9 cellular contexts compared by ENCODE assay signal in the genomic region with DNA sequence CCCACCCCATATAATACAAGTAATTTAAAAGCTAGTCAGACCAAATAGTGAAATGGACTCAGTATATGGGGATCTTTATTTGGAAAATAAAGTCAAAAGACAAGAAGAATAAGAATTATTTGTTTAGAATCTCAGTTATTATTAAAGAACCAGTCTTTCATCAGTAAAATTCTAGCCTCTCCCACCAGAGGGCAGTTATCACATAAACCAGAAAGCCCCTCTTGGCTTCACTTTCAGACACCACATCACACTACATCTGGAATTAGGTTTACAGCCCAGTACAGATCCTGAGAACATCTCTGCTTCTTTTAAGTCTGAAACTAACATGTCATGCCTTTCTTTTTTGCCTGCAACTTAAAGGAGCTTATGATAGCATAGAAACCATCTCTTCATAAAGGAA. TPM values are rescaled to one million over a fixed set of nuclear protein-coding genes. Genes with fewer than 3 reads are reported as not detected.
DNase-seq lines count a peak whose midpoint lies in the region; ATAC-seq, FAIRE-seq and TF ChIP-seq lines count a peak whose summit lies in the region.
"Had no signal": no experiment of that assay in that cellular context is flagged by ENCODE, and none has a peak within 500 bp of the region (broad histone marks: within the 10 kb centered on the region; RNA-seq: fewer than 3 reads in every experiment).

No MANE protein-coding gene starts in this region.

- CTCF ChIA-PET in activated CD4-positive, alpha-beta T cell treated with anti-CD3 and anti-CD28 coated beads, Interleukin-2, amount 10 ng/mL, durations not matched to agents 7 days and 5 days (lab: Charles Lee): interaction anchor here (0.6 to 1.3 kb wide), 4 partner anchors 18 to 437 kb away, joined by 3 to 5 read pairs (median 4); no protein-coding TSS in a partner anchor

- no peak overlapping the region for H4K5ac ChIP-seq in mesendoderm (ENCODE audit: low read length)

- H3K4me1 ChIP-seq in astrocyte (ENCODE audit: insufficient read depth, low read length) (no peaks in the 10 kb centered on the region), mesendoderm (ENCODE audit: control insufficient read depth, low read depth, low read length) (no peaks in the 10 kb centered on the region)

- H3K18ac ChIP-seq in mesendoderm (ENCODE audit: low read length): no peak overlapping the region

- no peaks in the 10 kb centered on the region for H3K36me3 Mint-ChIP-seq in astrocyte (ENCODE audit: low read depth, unreplicated experiment)
- no peaks in the 10 kb centered on the region for H3K36me3 Mint-ChIP-seq in activated CD4-positive, alpha-beta T cell treated with anti-CD3 and anti-CD28 coated beads, Interleukin-2, amount 10 ng/mL, durations not matched to agents 7 days and 5 days (ENCODE audit: low read depth)
- H3K36me3 Mint-ChIP-seq: natural killer cell had no signal

- no peak overlapping the region for H2AK5ac ChIP-seq in mesendoderm (ENCODE audit: low read length)

- H4K20me1 ChIP-seq in astrocyte (ENCODE audit: insufficient read depth, low read length): no peaks in the 10 kb centered on the region

- no peak overlapping the region for H4K8ac ChIP-seq in mesendoderm (ENCODE audit: low read depth, low read length)

- no peak overlapping the region for H3K4ac ChIP-seq in mesendoderm (ENCODE audit: low read depth, low read length)

- ATAC-seq in HG03432 (IDR thresholded peaks at IDR 0.05; ENCODE audit: unreplicated experiment): peak; percentile 48

- POLR2A ChIA-PET in activated CD4-positive, alpha-beta T cell treated with anti-CD3 and anti-CD28 coated beads, Interleukin-2, amount 10 ng/mL, durations not matched to agents 7 days and 5 days (lab: Charles Lee): no interaction called here

- H3K4me1 Mint-ChIP-seq in astrocyte (ENCODE audit: low read depth, unreplicated experiment): peaks cover 14% of the 10 kb centered on the region
- peaks cover 33% of the 10 kb centered on the region for H3K4me1 Mint-ChIP-seq in activated CD4-positive, alpha-beta T cell treated with anti-CD3 and anti-CD28 coated beads, Interleukin-2, amount 10 ng/mL, durations not matched to agents 7 days and 5 days
- H3K4me1 Mint-ChIP-seq: natural killer cell had no signal

- H2BK15ac ChIP-seq in mesendoderm (replicated peaks; ENCODE audit: low read depth): no peak overlapping the region

- no peak overlapping the region for H3K27ac Mint-ChIP-seq in astrocyte (ENCODE audit: unreplicated experiment)
- H3K27ac Mint-ChIP-seq in activated CD4-positive, alpha-beta T cell treated with anti-CD3 and anti-CD28 coated beads, Interleukin-2, amount 10 ng/mL, durations not matched to agents 7 days and 5 days: no peak overlapping the region
- H3K27ac Mint-ChIP-seq: natural killer cell had no signal

- no peaks in the 10 kb centered on the region for H3K79me1 ChIP-seq in mesendoderm (ENCODE audit: low read length)

- peak; percentile 70 for FAIRE-seq in astrocyte (lab: Jason Lieb, UNC)

- no peak overlapping the region for H3K23ac ChIP-seq in mesendoderm (ENCODE audit: low read length)

- no peak overlapping the region for H3K4me3 Mint-ChIP-seq in astrocyte (ENCODE audit: unreplicated experiment)
- H3K4me3 Mint-ChIP-seq in activated CD4-positive, alpha-beta T cell treated with anti-CD3 and anti-CD28 coated beads, Interleukin-2, amount 10 ng/mL, durations not matched to agents 7 days and 5 days: no peak overlapping the region
- H3K4me3 Mint-ChIP-seq: natural killer cell had no signal

- H3K79me2 ChIP-seq in astrocyte (ENCODE audit: insufficient read depth, low read length): no peaks in the 10 kb centered on the region
- H3K79me2 ChIP-seq in mesendoderm (ENCODE audit: control insufficient read depth, insufficient read depth, low read length): no peaks in the 10 kb centered on the region

- H3K9me3 ChIP-seq in astrocyte (ENCODE audit: insufficient read depth, low read depth, low read length): no peaks in the 10 kb centered on the region

- H2BK120ac ChIP-seq in mesendoderm (ENCODE audit: low read depth, low read length): no peak overlapping the region

- H2AFZ ChIP-seq in astrocyte (ENCODE audit: low read depth, low read length): no peak overlapping the region

- no peak overlapping the region for H3K9ac ChIP-seq in astrocyte (ENCODE audit: low read length)
- no peak overlapping the region for H3K9ac ChIP-seq in mesendoderm (ENCODE audit: low read length)

- H3K4me2 ChIP-seq in astrocyte (ENCODE audit: low read length): no peak overlapping the region
- no peak overlapping the region for H3K4me2 ChIP-seq in mesendoderm (ENCODE audit: low read length)

- H3K27ac ChIP-seq in astrocyte (ENCODE audit: low read depth, low read length) (no peak overlapping the region), mesendoderm (ENCODE audit: low read depth, low read length) (no peak overlapping the region)

- DNase-seq in ELR (ENCODE audit: low read depth) (peak; percentile 61), astrocyte (ENCODE audit: low read depth) (peak; percentile 14), mesendoderm (peak; percentile 59), GOT3 (lab: John Stamatoyannopoulos, UW) (no peak), NCI-H187 (lab: John Stamatoyannopoulos, UW) (no peak)
- DNase-seq in activated CD4-positive, alpha-beta T cell treated with anti-CD3 and anti-CD28 coated beads, Interleukin-2, amount 10 ng/mL, durations not matched to agents 7 days and 5 days: no peak
- DNase-seq in effector CD8-positive, alpha-beta T cell (lab: John Stamatoyannopoulos, UW): no peak
- DNase-seq: natural killer cell had no signal

- H2BK5ac ChIP-seq in mesendoderm (ENCODE audit: low read length): no peak overlapping the region

- H3K36me3 ChIP-seq in astrocyte (ENCODE audit: insufficient read depth, low read length) (no peaks in the 10 kb centered on the region), mesendoderm (ENCODE audit: control insufficient read depth, insufficient read depth, low read length) (no peaks in the 10 kb centered on the region)

- peaks cover 7% of the 10 kb centered on the region for H3K27me3 Mint-ChIP-seq in astrocyte (ENCODE audit: low read depth, unreplicated experiment)
- H3K27me3 Mint-ChIP-seq in activated CD4-positive, alpha-beta T cell treated with anti-CD3 and anti-CD28 coated beads, Interleukin-2, amount 10 ng/mL, durations not matched to agents 7 days and 5 days: peaks cover 1% of the 10 kb centered on the region

- H3K27me3 ChIP-seq in astrocyte (ENCODE audit: insufficient read depth, low read length) (peaks cover 13% of the 10 kb centered on the region), mesendoderm (ENCODE audit: insufficient read depth, low read length, poor library complexity) (no peaks in the 10 kb centered on the region)

- no peaks in the 10 kb centered on the region for H3K9me3 Mint-ChIP-seq in astrocyte (ENCODE audit: unreplicated experiment)
- H3K9me3 Mint-ChIP-seq in activated CD4-positive, alpha-beta T cell treated with anti-CD3 and anti-CD28 coated beads, Interleukin-2, amount 10 ng/mL, durations not matched to agents 7 days and 5 days: no peaks in the 10 kb centered on the region
- H3K9me3 Mint-ChIP-seq: natural killer cell had no signal

- H3K56ac ChIP-seq in mesendoderm (ENCODE audit: low read length): no peak overlapping the region

- no peak overlapping the region for H3K4me3 ChIP-seq in astrocyte (ENCODE audit: insufficient read depth, low read depth, low read length)
- H3K4me3 ChIP-seq in mesendoderm (ENCODE audit: low read length): no peak overlapping the region

- TF ChIP-seq CTCF in astrocyte (IDR thresholded peaks at IDR 0.05; ENCODE audit: insufficient read depth, low read depth, low read length): peak; percentile 61

RNA-seq across cellular contexts. Expression of gene HSPB3, which starts 12.2 kb away (rescaled TPM):
- total RNA-seq in astrocyte: not detected in 2 replicates
- polyA plus RNA-seq in mesendoderm (2013, experiment 1 of 2): not detected
- polyA plus RNA-seq in mesendoderm (2013, experiment 2 of 2): not detected
- total RNA-seq in activated CD4-positive, alpha-beta T cell treated with anti-CD3 and anti-CD28 coated beads, Interleukin-2, amount 10 ng/mL, durations not matched to agents 7 days and 5 days: not detected
- total RNA-seq: natural killer cell had no signal

Comparison
In these comparisons a context has a peak if more than half of its experiments do, and no peak if none do; other contexts are left out.
1. DNase-seq: peak in ELR (single experiment), astrocyte (single experiment) and mesendoderm (single experiment); none in GOT3 (single experiment), activated CD4-positive, alpha-beta T cell treated with anti-CD3 and anti-CD28 coated beads, Interleukin-2, amount 10 ng/mL, durations not matched to agents 7 days and 5 days (single experiment), NCI-H187 (0 of 2) and effector CD8-positive, alpha-beta T cell (single experiment).